8 cellular contexts compared by ENCODE assay signal in genomic region chr17:75588546-75589016, GRCh38. TPM values are rescaled to one million over a fixed set of nuclear protein-coding genes. Genes with fewer than 3 reads are reported as not detected.
A peak's percentile ranks its signal among the peaks of the same experiment; 100 is the strongest.
DNase-seq lines count a peak whose midpoint lies in the region; ATAC-seq, FAIRE-seq and TF ChIP-seq lines count a peak whose summit lies in the region.

No MANE protein-coding gene starts in this region.

- peaks cover 2% of the 10 kb centered on the region for H3K4me1 Mint-ChIP-seq in activated T-helper 2 cell treated with anti-CD3 and anti-CD28 coated beads, Interferon-gamma antibody, Interleukin-2, Interleukin-4, amounts not matched to agents 10 μg/mL and 5 μg/mL and 100 μg/mL, durations not matched to agents 14 hours and 24 hours and 36 hours (ENCODE audit: low read depth)
- no peaks in the 10 kb centered on the region for H3K4me1 Mint-ChIP-seq in HFFc6 (ENCODE audit: low read depth)

- H3K36me3 ChIP-seq in small intestine (ENCODE audit: control insufficient read depth in 2 of 2, insufficient read depth in 2 of 2, low read length in 2 of 2) = no peaks in the 10 kb centered on the region

- ATAC-seq in HG02870 (IDR thresholded peaks at IDR 0.05; ENCODE audit: unreplicated experiment) = peak; percentile 5

- H3K27me3 ChIP-seq in small intestine (ENCODE audit: control insufficient read depth in 2 of 2, insufficient read depth in 2 of 2, low read length in 2 of 2) = no peaks in the 10 kb centered on the region

- H3K4me3 Mint-ChIP-seq in activated T-helper 2 cell treated with anti-CD3 and anti-CD28 coated beads, Interferon-gamma antibody, Interleukin-2, Interleukin-4, amounts not matched to agents 10 μg/mL and 5 μg/mL and 100 μg/mL, durations not matched to agents 14 hours and 24 hours and 36 hours (ENCODE audit: low read depth) = peak overlapping the region; percentile 45
- no peak overlapping the region for H3K4me3 Mint-ChIP-seq in HFFc6

- no peaks in the 10 kb centered on the region for H3K9me3 Mint-ChIP-seq in activated T-helper 2 cell treated with anti-CD3 and anti-CD28 coated beads, Interferon-gamma antibody, Interleukin-2, Interleukin-4, amounts not matched to agents 10 μg/mL and 5 μg/mL and 100 μg/mL, durations not matched to agents 14 hours and 24 hours and 36 hours
- H3K9me3 Mint-ChIP-seq in HFFc6 = no peaks in the 10 kb centered on the region

- FAIRE-seq in GM12891 (lab: Jason Lieb, UNC) (peak; percentile 57), small intestine (lab: Jason Lieb, UNC) (no peak)

- WGBS in small intestine, 3 donors = 5 to 30% (median 26%) methylated on average over 48 to 56 of the region's 56 CpGs

- no peaks in the 10 kb centered on the region for H3K4me1 ChIP-seq in small intestine (ENCODE audit: control insufficient read depth in 2 of 2, insufficient read depth in 1 of 2, low read depth in 1 of 2, low read length in 1 of 2)

- H3K9me3 ChIP-seq in small intestine (ENCODE audit: control insufficient read depth, low read depth) = no peaks in the 10 kb centered on the region

- H3K4me3 ChIP-seq in iPS-11a (ENCODE audit: low read depth, low read length) (peak overlapping the region; percentile 33), small intestine (ENCODE audit: low read depth in 1 of 2, low read length in 2 of 2) (peak overlapping the region; percentile 42 to 69)

- peaks cover 22% of the 10 kb centered on the region for H3K27me3 Mint-ChIP-seq in activated T-helper 2 cell treated with anti-CD3 and anti-CD28 coated beads, Interferon-gamma antibody, Interleukin-2, Interleukin-4, amounts not matched to agents 10 μg/mL and 5 μg/mL and 100 μg/mL, durations not matched to agents 14 hours and 24 hours and 36 hours (ENCODE audit: low read depth)
- H3K27me3 Mint-ChIP-seq in HFFc6 (ENCODE audit: insufficient read depth) = peaks cover 38% of the 10 kb centered on the region

- peak overlapping the region; percentile 75 to 94 for H3K27ac ChIP-seq in small intestine (ENCODE audit: low read depth in 1 of 2, low read length in 1 of 2)

- DNase-seq in GM12891 (ENCODE audit: insufficient read length, low spot score) (no peak), small intestine (no peak), HFFc6 (no peak), NCI-H1694 (lab: John Stamatoyannopoulos, UW) (no peak)
- DNase-seq in activated T-helper 2 cell treated with anti-CD3 and anti-CD28 coated beads, Interferon-gamma antibody, Interleukin-2, Interleukin-4, amounts not matched to agents 10 μg/mL and 5 μg/mL and 100 μg/mL, durations not matched to agents 14 hours and 24 hours and 36 hours (ENCODE audit: low spot score) = no peak
- no peak for DNase-seq in activated effector memory CD4-positive, alpha-beta T cell treated with anti-CD3 and anti-CD28 coated beads, Interleukin-2, amount 50 U/mL, for 16 hours

- intact Hi-C loops in activated T-helper 2 cell treated with anti-CD3 and anti-CD28 coated beads, Interferon-gamma antibody, Interleukin-2, Interleukin-4, amounts not matched to agents 10 μg/mL and 5 μg/mL and 100 μg/mL, durations not matched to agents 14 hours and 24 hours and 36 hours (cut with micrococcal nuclease) = loop anchor here (1.0 to 10.0 kb wide), 5 partner anchors 64 to 324 kb away; partner anchors contain the start of genes GGA3, LLGL2, MRPS7 and TSEN54

- no peak overlapping the region for H3K27ac Mint-ChIP-seq in activated T-helper 2 cell treated with anti-CD3 and anti-CD28 coated beads, Interferon-gamma antibody, Interleukin-2, Interleukin-4, amounts not matched to agents 10 μg/mL and 5 μg/mL and 100 μg/mL, durations not matched to agents 14 hours and 24 hours and 36 hours
- no peak overlapping the region for H3K27ac Mint-ChIP-seq in HFFc6

- H3K36me3 Mint-ChIP-seq in activated T-helper 2 cell treated with anti-CD3 and anti-CD28 coated beads, Interferon-gamma antibody, Interleukin-2, Interleukin-4, amounts not matched to agents 10 μg/mL and 5 μg/mL and 100 μg/mL, durations not matched to agents 14 hours and 24 hours and 36 hours (ENCODE audit: low read depth) = no peaks in the 10 kb centered on the region
- H3K36me3 Mint-ChIP-seq in HFFc6 (ENCODE audit: low read depth) = no peaks in the 10 kb centered on the region

- TF ChIP-seq CTCF in HFFc6 (IDR thresholded peaks at IDR 0.05) = no peak

- TF ChIP-seq POLR2A in GM12891 (IDR thresholded peaks at IDR 0.05; ENCODE audit: low read depth, low read length) = no peak

TF ChIP-seq in GM12891, 5 proteins besides CTCF, POLR2A, EP300 and RAD21:
- TF ChIP-seq SPI1 (IDR thresholded peaks at IDR 0.05; ENCODE audit: low read depth, low read length) (no peak), POU2F2 (IDR thresholded peaks at IDR 0.05; ENCODE audit: low read depth, low read length) (no peak), PAX5 (IDR thresholded peaks at IDR 0.05; ENCODE audit: insufficient read depth, low read length, severe bottlenecking) (no peak), POLR2AphosphoS5 (IDR thresholded peaks at IDR 0.05; ENCODE audit: low read depth, low read length) (no peak), TAF1 (IDR thresholded peaks at IDR 0.05; ENCODE audit: low read depth, low read length) (no peak)

RNA-seq across cellular contexts. Expression of gene MYO15B, which starts 1.0 kb away (rescaled TPM):
- polyA plus RNA-seq in GM12891 (2012; ENCODE audit: low read depth, missing spikeins) = 9.5 TPM
- total RNA-seq in activated T-helper 2 cell treated with anti-CD3 and anti-CD28 coated beads, Interferon-gamma antibody, Interleukin-2, Interleukin-4, amounts not matched to agents 10 μg/mL and 5 μg/mL and 100 μg/mL, durations not matched to agents 14 hours and 24 hours and 36 hours = 33.9 and 34.8 TPM in 2 replicates
- 1,000 to 10,000 TPM in 2 of 3 donors, 100 to 1,000 TPM in 1; 279 to 3,618 (median 2,326) TPM for polyA plus RNA-seq in small intestine
- total RNA-seq in HFFc6 (2021; fragmentation: NEBNext Ultra II Directional; extraction: Animal tissue kit (Norgen Biotek cat#: 25700)) = under 1 TPM in 4 of 6 experiments, not detected in 2; 0.25 to 0.74 (median 0.41) TPM

RNA-seq across cellular contexts. Expression of gene SMIM5, which starts 44.7 kb away (rescaled TPM):
- polyA plus RNA-seq in GM12891 (2012; ENCODE audit: low read depth, missing spikeins) = 0.15 TPM
- total RNA-seq in activated T-helper 2 cell treated with anti-CD3 and anti-CD28 coated beads, Interferon-gamma antibody, Interleukin-2, Interleukin-4, amounts not matched to agents 10 μg/mL and 5 μg/mL and 100 μg/mL, durations not matched to agents 14 hours and 24 hours and 36 hours = 0.09 and 0.16 TPM in 2 replicates
- 100 to 1,000 TPM in 1 of 3 donors, 10 to 100 TPM in 2; 11.1 to 114 (median 94.6) TPM for polyA plus RNA-seq in small intestine
- total RNA-seq in HFFc6 (2021; fragmentation: NEBNext Ultra II Directional; extraction: Animal tissue kit (Norgen Biotek cat#: 25700)) = under 1 TPM in 1 of 6 experiments, not detected in 5; 0.09 TPM

Comparison
In these comparisons a context has a peak if more than half of its experiments do, and no peak if none do; other contexts are left out.
1. RNA of gene MYO15B, which starts 1.0 kb away (total RNA-seq): 33.9 to 34.8 TPM in activated T-helper 2 cell treated with anti-CD3 and anti-CD28 coated beads, Interferon-gamma antibody, Interleukin-2, Interleukin-4, amounts not matched to agents 10 μg/mL and 5 μg/mL and 100 μg/mL, durations not matched to agents 14 hours and 24 hours and 36 hours; 0.25 to 0.74 TPM in HFFc6; every median in the first group is over 10 times any median in the second.